In genomic region chr15:88152672-88153071, GRCh38 we compare ENCODE assay signal across 5 cellular contexts.
"Had no signal": no experiment of that assay in that cellular context is flagged by ENCODE, and none has a peak within 500 bp of the region (broad histone marks: within the 10 kb centered on the region; RNA-seq: fewer than 3 reads in every experiment).

No MANE protein-coding gene starts in this region.

- H3K27ac ChIP-seq: HL-60 had no signal

- H3K4me3 ChIP-seq: K562 had no signal

- DNase-seq: IMR-90, KBM-7 had no signal

- ATAC-seq: HepG2, K562 had no signal
